In the genomic region with DNA sequence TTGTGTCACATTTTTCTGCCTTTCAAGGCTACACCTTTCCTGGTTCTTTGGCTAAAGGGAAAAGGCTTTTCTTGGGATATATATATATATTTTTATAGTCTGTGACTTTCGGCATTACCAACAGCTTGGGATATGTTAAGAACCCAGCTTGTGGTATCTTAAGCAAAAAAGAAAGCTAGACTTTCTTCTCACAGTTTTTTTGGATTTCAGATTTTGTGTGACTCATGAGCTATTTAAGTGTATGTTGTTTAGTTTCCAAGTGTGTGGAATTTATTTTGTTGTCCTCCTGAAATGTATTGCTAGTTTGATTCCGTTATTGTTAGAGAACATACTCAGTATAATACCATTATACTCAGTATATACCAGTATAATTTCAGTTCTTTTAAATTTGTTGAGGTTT, we compare ENCODE assay signal across 26 cellular contexts.
DNase-seq lines count a peak whose midpoint lies in the region; ATAC-seq and TF ChIP-seq lines count a peak whose summit lies in the region.
"Had no signal": no experiment of that assay in that cellular context is flagged by ENCODE, and none has a peak within 500 bp of the region (broad histone marks: within the 10 kb centered on the region; RNA-seq: fewer than 3 reads in every experiment).

No MANE protein-coding gene starts in this region.

- no peak overlapping the region for H3K4me3 Mint-ChIP-seq in mesothelial cell of epicardium
- H3K4me3 Mint-ChIP-seq: GM23338, IgD-negative memory B cell had no signal

- H3K4me3 ChIP-seq in SJSA1 = no peak overlapping the region
- H3K4me3 ChIP-seq in dorsolateral prefrontal cortex = no peak overlapping the region
- H3K4me3 ChIP-seq in mesenchymal stem cell (ENCODE audit: insufficient read depth in 1 of 2, low read depth in 1 of 2, low read length in 2 of 2) = no peak overlapping the region
- H3K4me3 ChIP-seq: BLaER1, GM12878, GM23338, SJCRH30 had no signal

- H3K27ac Mint-ChIP-seq in mesothelial cell of epicardium = no peak overlapping the region
- H3K27ac Mint-ChIP-seq: GM23338, IgD-negative memory B cell had no signal

- no peak overlapping the region for H2BK120ac ChIP-seq in mesenchymal stem cell (ENCODE audit: low read depth, low read length)

- H3K36me3 Mint-ChIP-seq in mesothelial cell of epicardium = peaks cover 95% of the 10 kb centered on the region

- no peak overlapping the region for H3K4me2 ChIP-seq in mesenchymal stem cell (ENCODE audit: low read length, poor library complexity, severe bottlenecking)
- H3K4me2 ChIP-seq: BLaER1, GM23338 had no signal

- no peak overlapping the region for H2BK5ac ChIP-seq in mesenchymal stem cell (ENCODE audit: low read depth, low read length, poor library complexity, severe bottlenecking)

- no peak overlapping the region for H3K14ac ChIP-seq in mesenchymal stem cell (ENCODE audit: low read length in 2 of 2)

- no peak overlapping the region for H3K23ac ChIP-seq in mesenchymal stem cell (ENCODE audit: low read length in 2 of 2)

- WGBS in mesenchymal stem cell = 100% methylated on average over 1 of the region's 2 CpGs

- H4K91ac ChIP-seq in mesenchymal stem cell (ENCODE audit: low read length) = no peak overlapping the region

- H2AFZ ChIP-seq in mesenchymal stem cell (ENCODE audit: low read depth, low read length) = no peak overlapping the region
- H2AFZ ChIP-seq: GM23338 had no signal

- H3K27me3 ChIP-seq in SJSA1 (replicated peaks) (no peaks in the 10 kb centered on the region), dorsolateral prefrontal cortex (no peaks in the 10 kb centered on the region), mesenchymal stem cell (ENCODE audit: control insufficient read depth in 1 of 2, insufficient read depth in 1 of 2, low read length in 2 of 2) (no peaks in the 10 kb centered on the region)
- H3K27me3 ChIP-seq: BLaER1, SJCRH30 had no signal

- H3K36me3 ChIP-seq in SJSA1 = peaks cover 54% of the 10 kb centered on the region
- peaks cover 3 to 80% of the 10 kb centered on the region in 2 experiments for H3K36me3 ChIP-seq in mesenchymal stem cell (ENCODE audit: control insufficient read depth in 1 of 2, insufficient read depth in 2 of 2, low read depth in 1 of 2, low read length in 2 of 2)

- no peak overlapping the region for H2BK12ac ChIP-seq in mesenchymal stem cell (ENCODE audit: low read length in 2 of 2)

- H2AK5ac ChIP-seq in mesenchymal stem cell (ENCODE audit: low read length, severe bottlenecking) = no peak overlapping the region

- no peak for TF ChIP-seq CTCF in dorsolateral prefrontal cortex (IDR thresholded peaks at IDR 0.05 in 54 of 56, conservative IDR thresholded peaks at IDR 0.05 in 2 of 56; ENCODE audit: low read depth in 1 of 56, partially characterized antibody in 56 of 56)
- TF ChIP-seq CTCF in mesothelial cell of epicardium (IDR thresholded peaks at IDR 0.05; ENCODE audit: unreplicated experiment) = no peak

- H3K9me3 Mint-ChIP-seq in mesothelial cell of epicardium = peaks cover 70% of the 10 kb centered on the region
- H3K9me3 Mint-ChIP-seq: GM23338 had no signal

- H4K8ac ChIP-seq in mesenchymal stem cell (ENCODE audit: low read length) = no peak overlapping the region

- peaks cover 7% of the 10 kb centered on the region for H3K79me1 ChIP-seq in mesenchymal stem cell (replicated peaks; ENCODE audit: low read length, poor library complexity, severe bottlenecking)

- no peaks in the 10 kb centered on the region for H3K4me1 Mint-ChIP-seq in mesothelial cell of epicardium

- H3K27ac ChIP-seq in SJSA1 (peak overlapping the region; percentile 73), dorsolateral prefrontal cortex (peak overlapping the region in 32 of 59 donors; percentile 7 to 84 (median 50)), mesenchymal stem cell (ENCODE audit: low read length, poor library complexity, severe bottlenecking) (no peak overlapping the region)
- H3K27ac ChIP-seq: 22Rv1, BLaER1, SJCRH30 had no signal

- H3K27me3 Mint-ChIP-seq in mesothelial cell of epicardium (ENCODE audit: low read depth) = no peaks in the 10 kb centered on the region
- H3K27me3 Mint-ChIP-seq: CD4-positive, alpha-beta memory T cell; IgD-negative memory B cell had no signal

- intact Hi-C loops in dorsolateral prefrontal cortex (cut with DNase I) = no loop called here

- H3K9me3 ChIP-seq in SJSA1 (replicated peaks) = no peaks in the 10 kb centered on the region
- peaks cover 30% of the 10 kb centered on the region for H3K9me3 ChIP-seq in mesenchymal stem cell (ENCODE audit: control insufficient read depth, low read length)
- H3K9me3 ChIP-seq: Caco-2, SJCRH30 had no signal

- ATAC-seq in GM19395 (IDR thresholded peaks at IDR 0.05; ENCODE audit: unreplicated experiment) (no peak), HG03457 (IDR thresholded peaks at IDR 0.05; ENCODE audit: unreplicated experiment) (no peak)
- ATAC-seq: GM12878, GM23338 had no signal

- no peak overlapping the region for H3K18ac ChIP-seq in mesenchymal stem cell (ENCODE audit: low read depth in 1 of 2, low read length in 2 of 2)

- no peak overlapping the region for H2BK15ac ChIP-seq in mesenchymal stem cell (ENCODE audit: low read depth, poor library complexity, severe bottlenecking)

- H3K9ac ChIP-seq in mesenchymal stem cell (ENCODE audit: low read length) = no peak overlapping the region
- H3K9ac ChIP-seq: BLaER1 had no signal

- no peak overlapping the region for H3K4ac ChIP-seq in mesenchymal stem cell (ENCODE audit: low read depth in 1 of 2, low read length in 2 of 2)

- H3K4me1 ChIP-seq in SJSA1 (replicated peaks) (peaks cover 12% of the 10 kb centered on the region), mesenchymal stem cell (ENCODE audit: control insufficient read depth, insufficient read depth, low read depth, low read length) (no peaks in the 10 kb centered on the region)
- H3K4me1 ChIP-seq: BLaER1, Caco-2, SJCRH30 had no signal

- DNase-seq in EH (ENCODE audit: low read depth) (peak; percentile 15), SJSA1 (ENCODE audit: low read depth in 1 of 2, low spot score in 2 of 2) (peak in 1 of 2 experiments; percentile 50), dorsolateral prefrontal cortex (no peak), mesenchymal stem cell (peak; percentile 51), mesothelial cell of epicardium (ENCODE audit: low spot score in 2 of 2, unreplicated experiment in 2 of 2) (no peak)
- DNase-seq in activated CD4-positive, CD25-positive, alpha-beta regulatory T cell treated with anti-CD3 and anti-CD28 coated beads, Interleukin-2, amount 50 U/mL, for 72 hours = no peak
- DNase-seq: ACHN; Caco-2; CD4-positive, alpha-beta memory T cell; DMS 273 treated with DMSO at 0.1 percent for 48 hours; DMS79 treated with DMSO at 0.1 percent for 48 hours; MV-4-11; NCI-H1105 treated with DMSO at 0.1 percent for 48 hours; NCI-H2081 treated with DMSO at 0.1 percent for 48 hours; NCI-H2171 treated with DMSO at 0.1 percent for 48 hours; NCI-H524 treated with DMSO at 0.1 percent for 48 hours; NCI-H82; OCI-M1; SJCRH30 had no signal

Comparison
In these comparisons a context has a peak if more than half of its experiments do, and no peak if none do; other contexts are left out.
1. DNase-seq: peak in EH (single experiment) and mesenchymal stem cell (single experiment); none in dorsolateral prefrontal cortex (0 of 10), mesothelial cell of epicardium (0 of 2) and activated CD4-positive, CD25-positive, alpha-beta regulatory T cell treated with anti-CD3 and anti-CD28 coated beads, Interleukin-2, amount 50 U/mL, for 72 hours (single experiment).